8 cellular contexts compared by ENCODE assay signal in genomic region chr11:1628506-1629325, GRCh38. TPM values are rescaled to one million over a fixed set of nuclear protein-coding genes. Genes with fewer than 3 reads are reported as not detected.
DNase-seq lines count a peak whose midpoint lies in the region; ATAC-seq and TF ChIP-seq lines count a peak whose summit lies in the region.

No MANE protein-coding gene starts in this region.

- ATAC-seq in T-cell (replicated peaks in 1 of 4) (peak; percentile 78 to 90 (median 86)), HG03520 (IDR thresholded peaks at IDR 0.05; ENCODE audit: unreplicated experiment) (no peak), HG03342 (IDR thresholded peaks at IDR 0.05; ENCODE audit: unreplicated experiment) (no peak)
- ATAC-seq in activated naive CD8-positive, alpha-beta T cell treated with anti-CD3 and anti-CD28 coated beads, Interleukin-2, amount 50 U/mL, for 24 hours, result peak; percentile 77

- H3K14ac ChIP-seq in H9 (ENCODE audit: insufficient read depth, low read length), result no peak overlapping the region

- POLR2A ChIA-PET in T-cell (lab: Charles Lee), result no interaction called here

- no peak overlapping the region for H2BK120ac ChIP-seq in H9 (ENCODE audit: low read depth, low read length, poor library complexity, severe bottlenecking)

- TF ChIP-seq CTCF in H9 (conservative IDR thresholded peaks at IDR 0.05) (peak; percentile 98), right atrium auricular region (IDR thresholded peaks at IDR 0.05) (peak; percentile 89 to 94), spleen (IDR thresholded peaks at IDR 0.05 in 8 of 11, conservative IDR thresholded peaks at IDR 0.05 in 3 of 11) (peak; percentile 55 to 95 (median 87))

- intact Hi-C loops in spleen (cut with DNase I; ENCODE audit: low total_unique reads), result no loop called here

- no peaks in the 10 kb centered on the region; the same call in 1 of the 2 replicates for H3K27me3 ChIP-seq in H9 (ENCODE audit: insufficient read depth, low read length)
- H3K27me3 ChIP-seq in right atrium auricular region, result no peaks in the 10 kb centered on the region
- peaks cover 0 to 74% (median 12%) of the 10 kb centered on the region in 7 donors for H3K27me3 ChIP-seq in spleen (replicated peaks in 1 of 7)

- no peak for TF ChIP-seq POLR2A in spleen (IDR thresholded peaks at IDR 0.05)

- no peaks in the 10 kb centered on the region for H4K20me1 ChIP-seq in H9 (ENCODE audit: control insufficient read depth, insufficient read depth, insufficient read length)

- H3K9me3 Mint-ChIP-seq in H9 (no peaks in the 10 kb centered on the region; a peak in 1 of 5 replicates), T-cell (no peaks in the 10 kb centered on the region)
- H3K9me3 Mint-ChIP-seq in activated naive CD8-positive, alpha-beta T cell treated with anti-CD3 and anti-CD28 coated beads, Interleukin-2, amount 50 U/mL, for 24 hours, result no peaks in the 10 kb centered on the region

- H4K5ac ChIP-seq in H9 (ENCODE audit: insufficient read length, low read depth, low read length), result no peak overlapping the region

- no peak overlapping the region for H3K4me3 ChIP-seq in right atrium auricular region
- H3K4me3 ChIP-seq in spleen, result no peak overlapping the region

- H3K56ac ChIP-seq in H9 (ENCODE audit: insufficient read length, low read depth, low read length), result no peak overlapping the region

- H3K36me3 ChIP-seq in right atrium auricular region (no peaks in the 10 kb centered on the region), spleen (no peaks in the 10 kb centered on the region)

- H3K79me1 ChIP-seq in H9 (ENCODE audit: insufficient read depth, low read depth, low read length, poor library complexity, severe bottlenecking), result no peaks in the 10 kb centered on the region

- H3K79me2 ChIP-seq in H9 (ENCODE audit: insufficient read depth, low read length), result no peaks in the 10 kb centered on the region

- WGBS in H9 (ENCODE audit: extremely low coverage, insufficient read length, low lambda C conversion rate), result no CpG with 5 or more reads among the region's 35 CpGs
- WGBS in spleen, 5 donors, result 21 to 29% (median 26%) methylated on average over 24 to 35 of the region's 35 CpGs

- H3K18ac ChIP-seq in H9 (ENCODE audit: insufficient read length, low read depth, low read length), result no peak overlapping the region

- no peak overlapping the region for H3K4me2 ChIP-seq in H9 (ENCODE audit: insufficient read depth, insufficient read length, low read length)

- CTCF ChIA-PET in T-cell (lab: Charles Lee), result interaction anchor here in 1 of 2 donors (1.2 kb wide), 1 partner anchor 11 kb away, joined by 4 read pairs; no protein-coding TSS in a partner anchor

- H2BK5ac ChIP-seq in H9 (ENCODE audit: insufficient read length, low read length), result no peak overlapping the region

- H3K4me1 ChIP-seq in H9 (ENCODE audit: insufficient read depth, low read length) (no peaks in the 10 kb centered on the region; the same call in 1 of the 2 replicates), right atrium auricular region (peaks cover 0 to 3% of the 10 kb centered on the region in 2 donors), spleen (peaks cover 0 to 18% (median 9%) of the 10 kb centered on the region in 6 donors)

- H3K27me3 Mint-ChIP-seq in H9 (ENCODE audit: low read depth), result peaks cover 69% of the 10 kb centered on the region
- peaks cover 11 to 32% of the 10 kb centered on the region in 2 donors for H3K27me3 Mint-ChIP-seq in T-cell
- H3K27me3 Mint-ChIP-seq in activated naive CD8-positive, alpha-beta T cell treated with anti-CD3 and anti-CD28 coated beads, Interleukin-2, amount 50 U/mL, for 24 hours, result peaks cover 36% of the 10 kb centered on the region

- H3K27ac Mint-ChIP-seq in H9 (peak overlapping the region in 1 of 3 experiments; percentile 52; a peak in 1 of 7 replicates), T-cell (no peak overlapping the region)
- H3K27ac Mint-ChIP-seq in activated naive CD8-positive, alpha-beta T cell treated with anti-CD3 and anti-CD28 coated beads, Interleukin-2, amount 50 U/mL, for 24 hours, result no peak overlapping the region

- no peak overlapping the region for H2BK20ac ChIP-seq in H9 (ENCODE audit: low read depth, low read length, poor library complexity, severe bottlenecking)

- H3K4me1 Mint-ChIP-seq in H9 (peaks cover 7 to 10% of the 10 kb centered on the region in 2 experiments), T-cell (peaks cover 7 to 10% (median 10%) of the 10 kb centered on the region in 3 donors)
- peaks cover 2% of the 10 kb centered on the region for H3K4me1 Mint-ChIP-seq in activated naive CD8-positive, alpha-beta T cell treated with anti-CD3 and anti-CD28 coated beads, Interleukin-2, amount 50 U/mL, for 24 hours

- H3K9me3 ChIP-seq in H9 (ENCODE audit: control insufficient read depth, low read depth, low read length) (no peaks in the 10 kb centered on the region), right atrium auricular region (no peaks in the 10 kb centered on the region), spleen (no peaks in the 10 kb centered on the region)

- H3K23ac ChIP-seq in H9 (ENCODE audit: insufficient read length, low read depth, low read length), result no peak overlapping the region

- no peak overlapping the region for H3K9ac ChIP-seq in H9 (ENCODE audit: extremely low read depth, insufficient read length, low read length)

- no peak overlapping the region for H4K91ac ChIP-seq in H9 (ENCODE audit: insufficient read length, low read depth, low read length)

- no peaks in the 10 kb centered on the region for H3K23me2 ChIP-seq in H9 (ENCODE audit: insufficient read length, low read depth, low read length, poor library complexity, severe bottlenecking)

- no peak overlapping the region for H2AFZ ChIP-seq in H9 (ENCODE audit: low read length)

- H2AK5ac ChIP-seq in H9 (ENCODE audit: insufficient read length, low read length), result no peak overlapping the region

- H3K27ac ChIP-seq in H9 (ENCODE audit: insufficient read length, low read depth, low read length) (no peak overlapping the region), right atrium auricular region (no peak overlapping the region), spleen (no peak overlapping the region)

- H3K4me3 Mint-ChIP-seq in H9 (no peak overlapping the region; a peak in 1 of 5 replicates), T-cell (peak overlapping the region in 1 of 3 donors; percentile 2)
- no peak overlapping the region for H3K4me3 Mint-ChIP-seq in activated naive CD8-positive, alpha-beta T cell treated with anti-CD3 and anti-CD28 coated beads, Interleukin-2, amount 50 U/mL, for 24 hours

- no peak overlapping the region for H3K4ac ChIP-seq in H9 (ENCODE audit: low read depth, low read length)

- peak; percentile 59 for DNase-seq in Ammon's horn (ENCODE audit: low spot score)
- DNase-seq in H9, result peak; percentile 84
- peak in 31 of 34 experiments; percentile 19 to 63 (median 47) for DNase-seq in T-cell
- DNase-seq in activated naive CD8-positive, alpha-beta T cell treated with anti-CD3 and anti-CD28 coated beads, Interleukin-2, amount 50 U/mL, for 24 hours, result peak; percentile 75
- no peak for DNase-seq in right atrium auricular region (ENCODE audit: low spot score)
- DNase-seq in spleen, result peak; percentile 88

- H3K36me3 Mint-ChIP-seq in H9 (ENCODE audit: insufficient read depth in 1 of 3, low read depth in 3 of 3) (no peaks in the 10 kb centered on the region), T-cell (no peaks in the 10 kb centered on the region)
- H3K36me3 Mint-ChIP-seq in activated naive CD8-positive, alpha-beta T cell treated with anti-CD3 and anti-CD28 coated beads, Interleukin-2, amount 50 U/mL, for 24 hours (ENCODE audit: low read depth), result no peaks in the 10 kb centered on the region

- no peak overlapping the region for H4K8ac ChIP-seq in H9 (replicated peaks; ENCODE audit: insufficient read length, low read depth, low read length)

- no peak overlapping the region for H2BK12ac ChIP-seq in H9 (ENCODE audit: insufficient read length, low read depth, low read length)

- H2BK15ac ChIP-seq in H9 (ENCODE audit: low read depth, low read length), result no peak overlapping the region

- H3T11ph ChIP-seq in H9 (ENCODE audit: low read length), result no peak overlapping the region

RNA-seq across cellular contexts. Expression of gene KRTAP5-5, which starts 0.9 kb away (rescaled TPM):
- total RNA-seq in H9 (2021) (not detected in 2 replicates), T-cell (not detected), right atrium auricular region (not detected), spleen (not detected)
- polyA plus RNA-seq in spleen, result not detected

RNA-seq across cellular contexts. Expression of gene KRTAP5-4, which starts 6.8 kb away (rescaled TPM):
- total RNA-seq in H9 (2021) (not detected in 2 replicates), T-cell (not detected), right atrium auricular region (not detected), spleen (not detected)
- polyA plus RNA-seq in spleen, result not detected

RNA-seq across cellular contexts. Expression of gene KRTAP5-3, which starts 20.5 kb away (rescaled TPM):
- total RNA-seq in H9 (2021) (not detected in 2 replicates), T-cell (not detected), right atrium auricular region (not detected), spleen (not detected)
- polyA plus RNA-seq in spleen, result not detected

RNA-seq across cellular contexts. Expression of gene KRTAP5-2, which starts 30.6 kb away (rescaled TPM):
- not detected in 2 replicates for total RNA-seq in H9 (2021)
- not detected for total RNA-seq in T-cell
- total RNA-seq in right atrium auricular region, result not detected
- total RNA-seq in spleen, result not detected
- not detected for polyA plus RNA-seq in spleen

RNA-seq across cellular contexts. Expression of gene KRTAP5-1, which starts 43.6 kb away (rescaled TPM):
- total RNA-seq in H9 (2021) (not detected in 2 replicates), T-cell (not detected), right atrium auricular region (not detected), spleen (not detected)
- not detected for polyA plus RNA-seq in spleen

Comparison
In these comparisons a context has a peak if more than half of its experiments do, and no peak if none do; other contexts are left out.
1. ATAC-seq: peak in T-cell (4 of 4) and activated naive CD8-positive, alpha-beta T cell treated with anti-CD3 and anti-CD28 coated beads, Interleukin-2, amount 50 U/mL, for 24 hours (single experiment); none in HG03520 (single experiment) and HG03342 (single experiment).
2. Peak in every context shown above with its lines, with median percentiles within 50 percentile points of each other: CTCF ChIP-seq.